ENCODE assay signal across 19 cellular contexts in the genomic region with DNA sequence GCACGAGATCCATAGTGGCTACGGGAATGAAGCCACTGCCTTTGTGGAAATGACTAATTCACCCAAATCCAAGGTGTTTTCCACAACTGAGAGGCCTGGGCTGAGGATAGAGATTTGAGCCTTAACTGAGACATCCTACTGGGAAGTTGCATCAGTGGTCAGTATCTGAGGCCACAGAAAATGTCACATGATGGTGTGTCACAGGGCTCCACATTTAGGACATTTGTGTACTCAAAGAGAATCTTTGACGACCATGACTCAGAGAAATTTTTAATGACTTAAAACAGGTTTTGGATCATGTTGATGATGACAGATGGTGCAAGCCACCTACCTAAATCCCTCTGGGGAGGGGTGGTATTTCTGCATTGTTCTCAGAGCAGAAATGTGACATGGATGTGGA.
DNase-seq lines count a peak whose midpoint lies in the region; FAIRE-seq and TF ChIP-seq lines count a peak whose summit lies in the region.
"Had no signal": no experiment of that assay in that cellular context is flagged by ENCODE, and none has a peak within 500 bp of the region (broad histone marks: within the 10 kb centered on the region; RNA-seq: fewer than 3 reads in every experiment).

No MANE protein-coding gene starts in this region.

- no peak overlapping the region for H3K4me2 ChIP-seq in smooth muscle cell

- 96% methylated on average over 3 of the region's 3 CpGs for WGBS in esophagus muscularis mucosa
- 37% methylated on average over 3 of the region's 3 CpGs for WGBS in smooth muscle cell (ENCODE audit: low lambda C conversion rate)

- H3K27me3 ChIP-seq in esophagus muscularis mucosa: peaks cover 0 to 32% (median 0%) of the 10 kb centered on the region in 4 donors
- no peaks in the 10 kb centered on the region for H3K27me3 ChIP-seq in smooth muscle cell (ENCODE audit: low read depth)
- H3K27me3 ChIP-seq: Peyer's patch had no signal

- TF ChIP-seq CTCF in esophagus muscularis mucosa (IDR thresholded peaks at IDR 0.05) (no peak), smooth muscle cell (IDR thresholded peaks at IDR 0.05; ENCODE audit: borderline replicate concordance, insufficient read depth, poor library complexity, severe bottlenecking) (no peak), kidney (IDR thresholded peaks at IDR 0.05; ENCODE audit: borderline replicate concordance, extremely low read depth, insufficient read depth) (no peak)

- H3K4me1 ChIP-seq in esophagus muscularis mucosa: peaks cover 0 to 10% (median 8%) of the 10 kb centered on the region in 4 donors
- peaks cover 44% of the 10 kb centered on the region for H3K4me1 ChIP-seq in smooth muscle cell (ENCODE audit: low read depth)
- H3K4me1 ChIP-seq in kidney (ENCODE audit: control insufficient read depth in 1 of 2, insufficient read depth in 1 of 2, low read depth in 1 of 2, low read length in 2 of 2): no peaks in the 10 kb centered on the region
- H3K4me1 ChIP-seq: Peyer's patch had no signal

- H3K9ac ChIP-seq in smooth muscle cell (ENCODE audit: low read depth) (no peak overlapping the region), kidney (ENCODE audit: low read length in 2 of 2) (no peak overlapping the region)

- DNase-seq in DMS53 (lab: John Stamatoyannopoulos, UW) (peak; percentile 9), DMS53 treated with DMSO at 0.1 percent for 48 hours (lab: John Stamatoyannopoulos, UW; ENCODE audit: unreplicated experiment) (no peak), NCI-H524 (lab: John Stamatoyannopoulos, UW) (peak; percentile 56 to 88), esophagus muscularis mucosa (ENCODE audit: extremely low spot score) (peak; percentile 55), smooth muscle cell (lab: John Stamatoyannopoulos, UW; ENCODE audit: unreplicated experiment) (no peak), kidney (no peak), NCI-H2029 treated with DMSO at 0.1 percent for 48 hours (lab: John Stamatoyannopoulos, UW) (no peak), cardiac septum (ENCODE audit: low spot score) (no peak)
- DNase-seq: ACHN, Calu3, NCI-H1092, NCI-H1417 treated with DMSO at 0.1 percent for 48 hours, NCI-H1930, NCI-H226, NCI-H510A, Peyer's patch, SHP77 treated with DMSO at 0.1 percent for 48 hours had no signal

- no peaks in the 10 kb centered on the region for H3K79me2 ChIP-seq in smooth muscle cell (ENCODE audit: low read depth)

- no peaks in the 10 kb centered on the region for H3K9me3 ChIP-seq in esophagus muscularis mucosa
- no peaks in the 10 kb centered on the region for H3K9me3 ChIP-seq in smooth muscle cell (replicated peaks; ENCODE audit: low read depth)
- H3K9me3 ChIP-seq in kidney (ENCODE audit: control insufficient read depth in 1 of 2, low read length in 2 of 2): no peaks in the 10 kb centered on the region
- H3K9me3 ChIP-seq: Peyer's patch had no signal

- no peak for FAIRE-seq in kidney (lab: Jason Lieb, UNC)
- FAIRE-seq: GM18507 had no signal

- no peak for TF ChIP-seq EP300 in esophagus muscularis mucosa (IDR thresholded peaks at IDR 0.05)

- intact Hi-C loops in esophagus muscularis mucosa (cut with DNase I) (no loop called here), kidney (cut with DNase I) (no loop called here), cardiac septum (cut with DNase I) (no loop called here)

- no peak overlapping the region for H2AFZ ChIP-seq in smooth muscle cell (ENCODE audit: low read depth)

- no peaks in the 10 kb centered on the region for H3F3A ChIP-seq in smooth muscle cell (ENCODE audit: low read depth)

- H3K36me3 ChIP-seq in esophagus muscularis mucosa (no peaks in the 10 kb centered on the region), smooth muscle cell (ENCODE audit: low read depth) (no peaks in the 10 kb centered on the region), kidney (ENCODE audit: control insufficient read depth in 1 of 2, insufficient read depth in 2 of 2, low read length in 2 of 2) (no peaks in the 10 kb centered on the region)
- H3K36me3 ChIP-seq: Peyer's patch had no signal

- H3K4me3 ChIP-seq in esophagus muscularis mucosa (no peak overlapping the region), smooth muscle cell (no peak overlapping the region), kidney (ENCODE audit: low read length in 2 of 2) (no peak overlapping the region)
- H3K4me3 ChIP-seq: Peyer's patch had no signal

- H4K20me1 ChIP-seq in smooth muscle cell (ENCODE audit: low read depth): no peaks in the 10 kb centered on the region

- H3K27ac ChIP-seq in esophagus muscularis mucosa (replicated peaks in 1 of 4) (no peak overlapping the region), smooth muscle cell (ENCODE audit: low read depth) (peak overlapping the region; percentile 36), kidney (ENCODE audit: low read depth in 2 of 2, low read length in 2 of 2) (no peak overlapping the region)
- H3K27ac ChIP-seq: 22Rv1, Peyer's patch had no signal

- no peak for TF ChIP-seq POLR2A in esophagus muscularis mucosa (IDR thresholded peaks at IDR 0.05; ENCODE audit: low read depth)

Comparison
In these comparisons a context has a peak if more than half of its experiments do, and no peak if none do; other contexts are left out.
1. DNase-seq: peak in DMS53 (single experiment), NCI-H524 (2 of 2) and esophagus muscularis mucosa (single experiment); none in DMS53 treated with DMSO at 0.1 percent for 48 hours (single experiment), smooth muscle cell (single experiment), kidney (single experiment), NCI-H2029 treated with DMSO at 0.1 percent for 48 hours (single experiment) and cardiac septum (single experiment).